11 cellular contexts compared by ENCODE assay signal in the genomic region with DNA sequence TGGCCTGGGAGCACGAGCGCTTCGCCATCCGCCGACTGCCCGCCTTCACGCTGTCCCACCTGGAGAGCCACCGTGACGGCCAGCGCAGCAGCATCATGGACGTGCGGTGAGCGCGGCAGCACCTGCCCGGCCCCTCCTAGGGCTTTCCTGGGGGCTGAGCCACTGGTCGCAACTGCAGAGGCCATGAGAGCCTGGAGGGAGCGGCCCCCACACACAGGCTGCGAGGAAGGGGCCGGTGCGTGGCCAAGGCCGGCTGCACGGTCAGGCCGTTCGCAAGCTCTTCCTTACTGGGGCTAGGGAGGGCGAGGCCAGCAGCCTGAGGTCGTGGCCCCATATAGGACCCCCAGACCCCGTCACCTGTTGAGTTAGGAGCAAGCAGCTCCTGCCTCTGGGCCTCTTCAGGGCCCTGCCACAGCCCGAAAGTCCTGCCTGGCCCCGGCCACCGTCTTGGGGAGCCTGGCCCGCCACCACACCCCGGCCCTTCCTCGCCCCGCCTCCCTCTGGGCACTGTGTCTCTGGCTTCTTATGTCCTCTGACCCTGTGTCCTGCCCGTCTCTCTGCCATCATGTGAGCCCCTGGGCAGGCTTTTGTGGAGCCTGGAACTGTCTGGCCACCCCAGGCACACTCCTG. TPM values are rescaled to one million over a fixed set of nuclear protein-coding genes. Genes with fewer than 3 reads are reported as not detected.
"Had no signal": no experiment of that assay in that cellular context is flagged by ENCODE, and none has a peak within 500 bp of the region (broad histone marks: within the 10 kb centered on the region; RNA-seq: fewer than 3 reads in every experiment).

No MANE protein-coding gene starts in this region.

- H3K9ac ChIP-seq: GM23248 had no signal

- DNase-seq: GM23248, GOT3, H7, KG1 had no signal

- H3K4me3 ChIP-seq: GM23248, HAP-1 had no signal

- H3K9me3 ChIP-seq: HAP-1 had no signal

- H2AFZ ChIP-seq: GM23248 had no signal

- H3K27ac ChIP-seq: GM23248, HL-60 had no signal

- FAIRE-seq: HepG2 had no signal

- H3K4me1 ChIP-seq: HAP-1 had no signal

- ATAC-seq: HCT116, HepG2 had no signal

RNA-seq across cellular contexts. Expression of a gene that starts 19.7 kb away (rescaled TPM):
- total RNA-seq: HT1080 had no signal
- polyA plus RNA-seq: GM23248, IgD-negative memory B cell had no signal

RNA-seq across cellular contexts. Expression of a gene that starts 26.2 kb away (rescaled TPM):
- total RNA-seq: GM23248, H4, H7 had no signal
- polyA plus RNA-seq: GM23248 had no signal
